In the genomic region with DNA sequence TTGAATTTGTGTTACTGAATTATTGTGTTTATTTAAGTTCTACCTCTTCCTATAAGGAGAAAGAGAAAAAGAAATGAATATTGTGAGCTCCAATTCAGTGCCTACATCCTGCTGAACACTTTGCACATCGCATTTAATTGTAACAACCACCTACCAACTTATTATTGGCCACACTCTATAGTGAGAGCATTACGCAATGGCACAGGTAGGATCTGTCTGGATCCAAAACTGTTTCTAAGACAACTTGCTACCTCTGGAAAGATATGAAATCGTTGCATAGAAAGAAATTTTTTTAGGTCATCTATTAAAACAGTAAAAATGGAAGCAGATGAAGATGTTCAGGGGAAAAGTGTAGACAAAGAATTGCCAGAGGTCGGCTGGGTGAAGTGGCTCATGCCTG, we compare ENCODE assay signal across 9 cellular contexts.
"Had no signal": no experiment of that assay in that cellular context is flagged by ENCODE, and none has a peak within 500 bp of the region (broad histone marks: within the 10 kb centered on the region; RNA-seq: fewer than 3 reads in every experiment).

No MANE protein-coding gene starts in this region.

- H2AFZ ChIP-seq: GM23338 had no signal

- H3K9ac ChIP-seq: KMS-11 had no signal

- H3K4me2 ChIP-seq: GM23338, KMS-11 had no signal

- DNase-seq: H7, HFFc6, KBM-7 had no signal

- H3K27ac ChIP-seq: HL-60, KMS-11 had no signal

- ATAC-seq: GM23338, HCT116 had no signal

- H3K4me3 ChIP-seq: GM23338, HAP-1 had no signal

- H3K9me3 ChIP-seq: HAP-1 had no signal

- H3K27ac Mint-ChIP-seq: GM23338, HFFc6, IgD-negative memory B cell had no signal

- H3K36me3 ChIP-seq: HAP-1 had no signal

- H3K4me3 Mint-ChIP-seq: GM23338, HFFc6, IgD-negative memory B cell had no signal

- H3K9me3 Mint-ChIP-seq: GM23338, HFFc6 had no signal
